8 cellular contexts compared by ENCODE assay signal in genomic region chr20:62156592-62157386, GRCh38. TPM values are rescaled to one million over a fixed set of nuclear protein-coding genes. Genes with fewer than 3 reads are reported as not detected.
A peak's percentile ranks its signal among the peaks of the same experiment; 100 is the strongest.
DNase-seq lines count a peak whose midpoint lies in the region; ATAC-seq and TF ChIP-seq lines count a peak whose summit lies in the region.

No MANE protein-coding gene starts in this region.

- POLR2A ChIA-PET in CD8-positive, alpha-beta T cell (lab: Charles Lee), result no interaction called here

- no peak for TF ChIP-seq POLR2A in gastrocnemius medialis (IDR thresholded peaks at IDR 0.05)

- no peak overlapping the region for H3K27ac ChIP-seq in CD8-positive, alpha-beta T cell (ENCODE audit: low read depth, low read length)
- peak overlapping the region; percentile 12 for H3K27ac ChIP-seq in RWPE2 (ENCODE audit: poor library complexity, severe bottlenecking)
- H3K27ac ChIP-seq in gastrocnemius medialis, result no peak overlapping the region

- no peak overlapping the region for H3K4me3 ChIP-seq in CD8-positive, alpha-beta T cell (ENCODE audit: low read depth, low read length)
- H3K4me3 ChIP-seq in H7 (ENCODE audit: insufficient read depth, low read depth, low read length) (no peak overlapping the region), RWPE2 (ENCODE audit: severe bottlenecking) (no peak overlapping the region), gastrocnemius medialis (no peak overlapping the region)

- peak; percentile 96 for ATAC-seq in CD8-positive, alpha-beta T cell
- ATAC-seq in RWPE2 (ENCODE audit: low read depth) (no peak), Right ventricle myocardium superior (ENCODE audit: poor library complexity) (peak; percentile 89), gastrocnemius medialis (peak; percentile 75 to 76), HG02588 (IDR thresholded peaks at IDR 0.05; ENCODE audit: unreplicated experiment) (no peak), GM18873 (IDR thresholded peaks at IDR 0.05; ENCODE audit: low FRiP score, unreplicated experiment) (no peak)

- H3K4me1 ChIP-seq in CD8-positive, alpha-beta T cell (ENCODE audit: insufficient read depth, low read length), result peaks cover 9% of the 10 kb centered on the region
- H3K4me1 ChIP-seq in RWPE2 (ENCODE audit: insufficient read depth, poor library complexity, severe bottlenecking), result peaks cover 42% of the 10 kb centered on the region
- H3K4me1 ChIP-seq in gastrocnemius medialis, result peaks cover 7 to 27% of the 10 kb centered on the region in 2 donors

- peaks cover 10% of the 10 kb centered on the region for H3K4me1 Mint-ChIP-seq in CD8-positive, alpha-beta T cell (ENCODE audit: low read depth)

- no peak overlapping the region for H3K27ac Mint-ChIP-seq in CD8-positive, alpha-beta T cell

- H3K36me3 ChIP-seq in CD8-positive, alpha-beta T cell (ENCODE audit: insufficient read depth, low read length), result peaks cover 4% of the 10 kb centered on the region
- H3K36me3 ChIP-seq in H7 (replicated peaks; ENCODE audit: control insufficient read depth, insufficient read depth, low read length) (peaks cover 13% of the 10 kb centered on the region), RWPE2 (ENCODE audit: low read depth) (peaks cover 42% of the 10 kb centered on the region), gastrocnemius medialis (peaks cover 0 to 8% of the 10 kb centered on the region in 2 donors)

- CTCF ChIA-PET in CD8-positive, alpha-beta T cell (lab: Charles Lee), result interaction anchor here (0.5 to 1.7 kb wide), 9 partner anchors 9 to 146 kb away, joined by 3 to 14 read pairs (median 3); no protein-coding TSS in a partner anchor

- peak; percentile 59 for TF ChIP-seq CTCF in CD8-positive, alpha-beta T cell (IDR thresholded peaks at IDR 0.05)
- TF ChIP-seq CTCF in RWPE2 (IDR thresholded peaks at IDR 0.05; ENCODE audit: poor library complexity, severe bottlenecking) (peak; percentile 91), gastrocnemius medialis (IDR thresholded peaks at IDR 0.05 in 4 of 5, conservative IDR thresholded peaks at IDR 0.05 in 1 of 5) (peak; percentile 30 to 78 (median 66))

- intact Hi-C loops in CD8-positive, alpha-beta T cell (cut with DNase I, micrococcal nuclease), result loop anchor here in 1 of 2 experiments (1.0 kb wide), 2 partner anchors 131 to 145 kb away; no protein-coding TSS in a partner anchor
- intact Hi-C loops in Right ventricle myocardium superior (cut with DNase I) (loop anchor here (5.0 kb wide), 1 partner anchor 144 kb away; no protein-coding TSS in a partner anchor), gastrocnemius medialis (cut with DNase I; ENCODE audit: low total_unique reads) (loop anchor here (2.0 kb wide), 1 partner anchor 146 kb away; no protein-coding TSS in a partner anchor)

- no peaks in the 10 kb centered on the region for H3K27me3 Mint-ChIP-seq in CD8-positive, alpha-beta T cell (ENCODE audit: low read depth)

- peaks cover 2% of the 10 kb centered on the region for H3K9me3 Mint-ChIP-seq in CD8-positive, alpha-beta T cell

- H3K4me3 Mint-ChIP-seq in CD8-positive, alpha-beta T cell, result no peak overlapping the region

- in situ Hi-C loops in gastrocnemius medialis (cut with MboI; ENCODE audit: low sequenced_read_pairs in 4 of 4), result no loop called here

- no peaks in the 10 kb centered on the region for H3K27me3 ChIP-seq in CD8-positive, alpha-beta T cell (ENCODE audit: insufficient read depth, low read length)
- H3K27me3 ChIP-seq in H7 (ENCODE audit: control insufficient read depth, insufficient read depth, low read length) (no peaks in the 10 kb centered on the region), RWPE2 (ENCODE audit: insufficient read depth, poor library complexity, severe bottlenecking) (no peaks in the 10 kb centered on the region), gastrocnemius medialis (no peaks in the 10 kb centered on the region)

- H3K9me3 ChIP-seq in CD8-positive, alpha-beta T cell (ENCODE audit: low read length), result no peaks in the 10 kb centered on the region
- no peaks in the 10 kb centered on the region for H3K9me3 ChIP-seq in RWPE2 (ENCODE audit: severe bottlenecking)
- H3K9me3 ChIP-seq in gastrocnemius medialis, result no peaks in the 10 kb centered on the region

- H3K36me3 Mint-ChIP-seq in CD8-positive, alpha-beta T cell, result peaks cover 43% of the 10 kb centered on the region

- peak; percentile 53 to 79 (median 75) for DNase-seq in CD8-positive, alpha-beta T cell
- DNase-seq in H7, result peak; percentile 98
- peak; percentile 89 for DNase-seq in RWPE2 (ENCODE audit: low spot score)
- peak; percentile 54 for DNase-seq in activated gamma-delta T cell treated with anti-CD3 and anti-CD28 coated beads, Interleukin-2, amount 50 U/mL, for 16 hours (ENCODE audit: low read depth)
- peak; percentile 77 for DNase-seq in Right ventricle myocardium superior
- peak in 1 of 2 donors; percentile 54 for DNase-seq in gastrocnemius medialis

RNA-seq across cellular contexts. Expression of gene SS18L1, which starts 13.2 kb away (rescaled TPM):
- total RNA-seq in CD8-positive, alpha-beta T cell, result 10 to 100 TPM; 12.6 to 12.9 TPM
- 15.1 and 25.1 TPM in 2 replicates for total RNA-seq in H7 (2014; rRNA removed; shearing (Covaris generic))
- total RNA-seq in Right ventricle myocardium superior (8.9 TPM), gastrocnemius medialis (10 to 100 TPM; 11.5 to 31.8 (median 16.9) TPM)

RNA-seq across cellular contexts. Expression of gene PSMA7, which starts 13.6 kb away (rescaled TPM):
- 100 to 1,000 TPM; 170 to 179 TPM for total RNA-seq in CD8-positive, alpha-beta T cell
- total RNA-seq in H7 (2014; rRNA removed; shearing (Covaris generic)), result 413 and 501 TPM in 2 replicates
- 239 TPM for total RNA-seq in Right ventricle myocardium superior
- total RNA-seq in gastrocnemius medialis, result 1,000 to 10,000 TPM in 2 of 4 donors, 100 to 1,000 TPM in 2; 632 to 1,338 (median 1,003) TPM

RNA-seq across cellular contexts. Expression of gene MTG2, which starts 26.0 kb away (rescaled TPM):
- 1 to 10 TPM; 7.7 to 8.8 TPM for total RNA-seq in CD8-positive, alpha-beta T cell
- 32.7 and 37.8 TPM in 2 replicates for total RNA-seq in H7 (2014; rRNA removed; shearing (Covaris generic))
- total RNA-seq in Right ventricle myocardium superior (20.8 TPM), gastrocnemius medialis (10 to 100 TPM; 21.0 to 50.8 (median 29.3) TPM)

RNA-seq across cellular contexts. Expression of gene LSM14B, which starts 34.5 kb away (rescaled TPM):
- total RNA-seq in CD8-positive, alpha-beta T cell, result 10 to 100 TPM; 58.2 to 64.6 TPM
- total RNA-seq in H7 (2014; rRNA removed; shearing (Covaris generic)), result 67.6 and 68.6 TPM in 2 replicates
- 51.7 TPM for total RNA-seq in Right ventricle myocardium superior
- 10 to 100 TPM; 28.0 to 52.5 (median 36.2) TPM for total RNA-seq in gastrocnemius medialis

Comparison
In these comparisons a context has a peak if more than half of its experiments do, and no peak if none do; other contexts are left out.
1. ATAC-seq: peak in CD8-positive, alpha-beta T cell (single experiment), Right ventricle myocardium superior (single experiment) and gastrocnemius medialis (2 of 2); none in RWPE2 (single experiment), HG02588 (single experiment) and GM18873 (single experiment).
2. Peak in every context shown above with its lines, with median percentiles within 50 percentile points of each other: CTCF ChIP-seq.